Comparison of ENCODE assay signal across 9 cellular contexts in the genomic region with DNA sequence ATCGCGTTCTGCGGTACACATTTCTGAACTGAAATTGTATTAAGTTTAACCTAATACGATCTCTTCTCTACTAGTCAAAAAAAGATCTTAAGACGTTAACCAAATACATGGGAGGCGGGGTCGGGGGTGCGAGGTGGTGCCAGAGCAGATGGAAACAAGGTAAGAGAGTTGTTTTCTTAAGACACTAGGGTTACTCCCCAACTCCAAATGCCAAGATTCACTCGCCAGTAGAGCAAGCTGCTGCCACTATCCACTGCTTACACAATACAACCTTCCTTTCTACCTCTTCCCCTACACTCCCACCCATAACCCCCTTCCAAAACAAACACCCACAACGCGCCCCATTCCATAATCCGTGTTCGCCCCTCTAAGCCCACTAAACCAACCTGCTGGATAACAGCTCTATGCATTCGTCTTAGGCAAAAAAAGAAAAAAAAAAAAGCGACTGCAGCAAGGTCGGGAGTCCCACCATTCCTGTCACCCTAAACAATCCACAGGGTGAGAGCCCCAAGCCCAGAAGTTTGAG. TPM values are rescaled to one million over a fixed set of nuclear protein-coding genes. Genes with fewer than 3 reads are reported as not detected.
DNase-seq lines count a peak whose midpoint lies in the region; ATAC-seq, FAIRE-seq and TF ChIP-seq lines count a peak whose summit lies in the region.
"Had no signal": no experiment of that assay in that cellular context is flagged by ENCODE, and none has a peak within 500 bp of the region (broad histone marks: within the 10 kb centered on the region; RNA-seq: fewer than 3 reads in every experiment).

No MANE protein-coding gene starts in this region.

- TF ChIP-seq EP300 in A549 (IDR thresholded peaks at IDR 0.05) = no peak

- DNase-seq in A549 (ENCODE audit: low read depth in 1 of 2, low spot score in 1 of 2) (no peak), GM12865 (ENCODE audit: low read depth) (peak; percentile 31), SW480 (ENCODE audit: low spot score) (peak; percentile 4), myocyte (ENCODE audit: low read depth) (peak; percentile 6)
- DNase-seq in effector CD8-positive, alpha-beta T cell (lab: John Stamatoyannopoulos, UW) = peak; percentile 3
- DNase-seq in activated CD4-positive, CD25-positive, alpha-beta regulatory T cell treated with anti-CD3 and anti-CD28 coated beads, Interleukin-2, amount 50 U/mL, for 72 hours = no peak

- H3K9me3 ChIP-seq in A549 = no peaks in the 10 kb centered on the region

- peak overlapping the region; percentile 92 for H3K4me3 ChIP-seq in A549
- peak overlapping the region; percentile 88 for H3K4me3 ChIP-seq in GM12865 (ENCODE audit: low read depth, low read length)

- POLR2A ChIA-PET in A549 (lab: Yijun Ruan, JAX) = interaction anchor here (0.6 kb wide), 1 partner anchor 9 kb away, joined by 7 read pairs; no protein-coding TSS in a partner anchor

- peak overlapping the region; percentile 90 to 95 for H3K27ac ChIP-seq in A549

- CTCF ChIA-PET in A549 (lab: Yijun Ruan, JAX) = no interaction called here

- H3K4me1 ChIP-seq in A549 = peaks cover 7% of the 10 kb centered on the region; the same call in 1 of the 3 replicates

- no peak for TF ChIP-seq CTCF in A549 (IDR thresholded peaks at IDR 0.05)
- TF ChIP-seq CTCF in GM12865 (IDR thresholded peaks at IDR 0.05; ENCODE audit: insufficient read depth, low read depth, low read length, missing control alignments) = no peak

- no peak for FAIRE-seq in A549 (lab: Jason Lieb, UNC)
- FAIRE-seq: endometrium had no signal

- peak overlapping the region; percentile 94 for H3K4me2 ChIP-seq in A549

- TF ChIP-seq RAD21 in A549 (conservative IDR thresholded peaks at IDR 0.05 in 1 of 2, IDR thresholded peaks at IDR 0.05 in 1 of 2) = no peak

- ATAC-seq in A549 (no peak), GM19328 (IDR thresholded peaks at IDR 0.05; ENCODE audit: unreplicated experiment) (no peak), GM19455 (IDR thresholded peaks at IDR 0.05; ENCODE audit: unreplicated experiment) (no peak)

- WGBS in A549 (ENCODE audit: missing lambda C conversion rate) = 17% methylated on average over 16 of the region's 16 CpGs

- no peak for TF ChIP-seq POLR2A in A549 (IDR thresholded peaks at IDR 0.05; ENCODE audit: low read length)

TF ChIP-seq in A549, 52 proteins besides CTCF, POLR2A, EP300 and RAD21:
- TF ChIP-seq RFX5 (IDR thresholded peaks at IDR 0.05) (no peak), GATA3 (IDR thresholded peaks at IDR 0.05; ENCODE audit: borderline replicate concordance) (no peak), CEBPB (IDR thresholded peaks at IDR 0.05) (no peak), RNF2 (IDR thresholded peaks at IDR 0.05; ENCODE audit: borderline replicate concordance, low read depth) (no peak), NR3C1 (IDR thresholded peaks at IDR 0.05) (no peak)

RNA-seq across cellular contexts. Expression of a gene that starts 1.3 kb away (rescaled TPM):
- 7.5 and 9.7 TPM in 2 replicates for polyA plus RNA-seq in A549 (2011; rRNA removed)
- polyA plus RNA-seq in A549 (2012; cell fraction: cytosol; rRNA removed) = 1.5 and 1.9 TPM in 2 replicates
- 1.3 and 1.9 TPM in 2 replicates for polyA plus RNA-seq in A549 (2012; cell fraction: nucleus; rRNA removed)
- 4.6 to 6.4 TPM (median 4.8 TPM) in 3 replicates for polyA plus RNA-seq in A549 (2017; fragmentation: RNase III; extraction: RNeasy Plus Mini Kit Qiagen cat#74134 plus additional on column Dnase treatment)
- 6.1 and 6.7 TPM in 2 replicates for polyA minus RNA-seq in A549 (2011; rRNA and poly(A)+ RNA removed)
- 24.0 and 26.5 TPM in 2 replicates for total RNA-seq in myocyte
- 2.1 TPM for polyA plus RNA-seq in myocyte (2012)

Comparison
In these comparisons a context has a peak if more than half of its experiments do, and no peak if none do; other contexts are left out.
1. DNase-seq: peak in GM12865 (single experiment), SW480 (single experiment), effector CD8-positive, alpha-beta T cell (single experiment) and myocyte (single experiment); none in A549 (0 of 2) and activated CD4-positive, CD25-positive, alpha-beta regulatory T cell treated with anti-CD3 and anti-CD28 coated beads, Interleukin-2, amount 50 U/mL, for 72 hours (single experiment).